ENCODE assay signal across 20 cellular contexts in genomic region chr13:32917504-32917903, GRCh38.
DNase-seq lines count a peak whose midpoint lies in the region; ATAC-seq, FAIRE-seq and TF ChIP-seq lines count a peak whose summit lies in the region.
"Had no signal": no experiment of that assay in that cellular context is flagged by ENCODE, and none has a peak within 500 bp of the region (broad histone marks: within the 10 kb centered on the region; RNA-seq: fewer than 3 reads in every experiment).

No MANE protein-coding gene starts in this region.

- peaks cover 8% of the 10 kb centered on the region for H3K36me3 Mint-ChIP-seq in natural killer cell treated with Interleukin-12 subunit alpha and Interleukin-12 subunit beta and Interleukin-15 and Interleukin-18, amount 100 ng/mL, for 72 hours
- H3K36me3 Mint-ChIP-seq in natural killer cell, result no peaks in the 10 kb centered on the region

- H3K9ac ChIP-seq in IMR-90 (ENCODE audit: low read depth, low read length), result no peak overlapping the region
- H3K9ac ChIP-seq: KMS-11, parathyroid adenoma had no signal

- H2AK5ac ChIP-seq in IMR-90 (ENCODE audit: low read depth, low read length), result no peak overlapping the region

- peak overlapping the region in 1 of 2 experiments; percentile 15; a peak in 1 of 4 replicates for H4K8ac ChIP-seq in IMR-90 (ENCODE audit: low read depth in 2 of 2, low read length in 2 of 2)

- POLR2A ChIA-PET in IMR-90 (lab: Charles Lee; ENCODE audit: unreplicated experiment), result no interaction called here

- no peak overlapping the region for H3K4me2 ChIP-seq in IMR-90 (ENCODE audit: low read depth, low read length)
- H3K4me2 ChIP-seq: KMS-11 had no signal

- no peaks in the 10 kb centered on the region for H3K4me1 Mint-ChIP-seq in natural killer cell treated with Interleukin-12 subunit alpha and Interleukin-12 subunit beta and Interleukin-15 and Interleukin-18, amount 100 ng/mL, for 72 hours (ENCODE audit: low read depth in 2 of 2)
- H3K4me1 Mint-ChIP-seq in natural killer cell, result no peaks in the 10 kb centered on the region
- H3K4me1 Mint-ChIP-seq: central memory CD8-positive, alpha-beta T cell had no signal

- no peak for TF ChIP-seq CTCF in natural killer cell (IDR thresholded peaks at IDR 0.05)
- no peak for TF ChIP-seq CTCF in IMR-90 (conservative IDR thresholded peaks at IDR 0.05; ENCODE audit: low read depth, low read length)
- TF ChIP-seq CTCF in bronchial epithelial cell (IDR thresholded peaks at IDR 0.05; ENCODE audit: insufficient read depth, low read length, severe bottlenecking), result no peak
- TF ChIP-seq CTCF in vagina (IDR thresholded peaks at IDR 0.05), result no peak
- TF ChIP-seq CTCF in adrenal gland (IDR thresholded peaks at IDR 0.05), result no peak

- BruUV-seq in IMR-90 (replicated peaks; lab: Mats Ljungman, UMichigan), result no TSS peak

- H2AK9ac ChIP-seq in IMR-90 (replicated peaks; ENCODE audit: low read depth, low read length, poor library complexity), result no peak overlapping the region

- no peak overlapping the region for H2BK120ac ChIP-seq in IMR-90 (ENCODE audit: low read depth, low read length)

- H4K91ac ChIP-seq in IMR-90 (ENCODE audit: insufficient read depth, low read depth, low read length), result no peak overlapping the region

- H3K27me3 Mint-ChIP-seq in natural killer cell treated with Interleukin-12 subunit alpha and Interleukin-12 subunit beta and Interleukin-15 and Interleukin-18, amount 100 ng/mL, for 72 hours, result peaks cover 0 to 12% of the 10 kb centered on the region in 2 donors
- peaks cover 3 to 8% of the 10 kb centered on the region in 2 donors for H3K27me3 Mint-ChIP-seq in natural killer cell (ENCODE audit: low read depth in 2 of 2)

- H3K4me3 Mint-ChIP-seq in natural killer cell treated with Interleukin-12 subunit alpha and Interleukin-12 subunit beta and Interleukin-15 and Interleukin-18, amount 100 ng/mL, for 72 hours, result no peak overlapping the region
- H3K4me3 Mint-ChIP-seq in natural killer cell, result no peak overlapping the region
- H3K4me3 Mint-ChIP-seq: central memory CD8-positive, alpha-beta T cell had no signal

- CTCF ChIA-PET in IMR-90 (lab: Yijun Ruan, JAX), result no interaction called here

- H2BK5ac ChIP-seq in IMR-90 (ENCODE audit: low read depth, low read length, poor library complexity, severe bottlenecking), result no peak overlapping the region

- H4K20me1 ChIP-seq in IMR-90 (ENCODE audit: insufficient read depth, low read length), result no peaks in the 10 kb centered on the region

- WGBS in IMR-90 (ENCODE audit: extremely low coverage in 2 of 2, insufficient read length in 1 of 2), 2 experiments, result no CpG with 5 or more reads among the region's 2 CpGs
- 66 to 75% (median 72%) methylated on average over 2 of the region's 2 CpGs for WGBS in adrenal gland, 4 donors

- H3K27ac ChIP-seq in IMR-90 (ENCODE audit: insufficient read depth, low read length) (no peak overlapping the region), vagina (no peak overlapping the region), adrenal gland (no peak overlapping the region)
- H3K27ac ChIP-seq: heart right ventricle, KMS-11, parathyroid adenoma, SJSA1 had no signal

- no peak for DNase-seq in natural killer cell treated with Interleukin-12 subunit alpha and Interleukin-12 subunit beta and Interleukin-15 and Interleukin-18, amount 100 ng/mL, for 72 hours (ENCODE audit: low spot score)
- DNase-seq in natural killer cell (no peak), IMR-90 (peak; percentile 32), bronchial epithelial cell (ENCODE audit: low read depth) (peak; percentile 59), vagina (ENCODE audit: extremely low spot score in 2 of 2) (no peak), adrenal gland (no peak), NCI-H774 (lab: John Stamatoyannopoulos, UW) (no peak)
- DNase-seq in stimulated activated naive CD8-positive, alpha-beta T cell treated with anti-CD3 and anti-CD28 coated beads, Interleukin-15, Interleukin-2, amounts not matched to agents 100 U/mL and 50 U/mL, for 24 hours, result no peak
- DNase-seq: amniotic stem cell; effector CD4-positive, alpha-beta T cell; heart right ventricle; NCI-H1048; NCI-H524; substantia nigra; T-helper 9 cell had no signal

- no peak for TF ChIP-seq POLR2A in IMR-90 (IDR thresholded peaks at IDR 0.05; ENCODE audit: low read depth, low read length)
- no peak for TF ChIP-seq POLR2A in vagina (IDR thresholded peaks at IDR 0.05)
- no peak for TF ChIP-seq POLR2A in adrenal gland (IDR thresholded peaks at IDR 0.05)

- peak; percentile 60 to 71 for ATAC-seq in natural killer cell treated with Interleukin-12 subunit alpha and Interleukin-12 subunit beta and Interleukin-15 and Interleukin-18, amount 100 ng/mL, for 72 hours
- ATAC-seq in natural killer cell (no peak), IMR-90 (ENCODE audit: low read depth) (no peak; the same call in 1 of the 2 replicates)
- ATAC-seq in stimulated activated naive CD8-positive, alpha-beta T cell treated with anti-CD3 and anti-CD28 coated beads, Interleukin-15, Interleukin-2, amounts not matched to agents 100 U/mL and 50 U/mL, for 24 hours, result peak; percentile 87
- ATAC-seq: heart right ventricle had no signal

- no peaks in the 10 kb centered on the region for H3K27me3 ChIP-seq in IMR-90 (ENCODE audit: control insufficient read depth, insufficient read depth, low read length)
- H3K27me3 ChIP-seq in bronchial epithelial cell (ENCODE audit: control insufficient read depth, insufficient read depth, low read length), result no peaks in the 10 kb centered on the region
- H3K27me3 ChIP-seq in vagina, result no peaks in the 10 kb centered on the region
- H3K27me3 ChIP-seq in adrenal gland, result no peaks in the 10 kb centered on the region
- H3K27me3 ChIP-seq: heart right ventricle, SJSA1 had no signal

- H2AFZ ChIP-seq in IMR-90 (replicated peaks; ENCODE audit: low read length, poor library complexity), result no peak overlapping the region
- H2AFZ ChIP-seq: parathyroid adenoma had no signal

- no peak overlapping the region for H3K56ac ChIP-seq in IMR-90 (ENCODE audit: extremely low read depth, insufficient read depth, low read length)

- peaks cover 8% of the 10 kb centered on the region; the same call in 1 of the 2 replicates for H3K9me3 ChIP-seq in IMR-90 (ENCODE audit: control insufficient read depth, insufficient read depth, low read length)
- no peaks in the 10 kb centered on the region for H3K9me3 ChIP-seq in vagina
- peaks cover 0 to 3% (median 0%) of the 10 kb centered on the region in 3 donors for H3K9me3 ChIP-seq in adrenal gland (replicated peaks in 1 of 3)
- H3K9me3 ChIP-seq: SJSA1 had no signal

- dilution Hi-C loops in IMR-90 (cut with HindIII; ENCODE audit: low sequenced_read_pairs, unreplicated experiment), result no loop called here

- H2BK20ac ChIP-seq in IMR-90 (ENCODE audit: low read depth, low read length), result no peak overlapping the region

- no peaks in the 10 kb centered on the region for H3K79me1 ChIP-seq in IMR-90 (ENCODE audit: low read depth in 1 of 2, low read length in 2 of 2)

- H3K4me3 ChIP-seq in IMR-90 (ENCODE audit: insufficient read depth, low read depth, low read length) (no peak overlapping the region), bronchial epithelial cell (ENCODE audit: low read depth, low read length) (no peak overlapping the region), vagina (no peak overlapping the region), adrenal gland (no peak overlapping the region)
- H3K4me3 ChIP-seq: heart right ventricle, SJSA1 had no signal

- no peak overlapping the region for H3K14ac ChIP-seq in IMR-90 (replicated peaks; ENCODE audit: low read depth, low read length)

- H4K5ac ChIP-seq in IMR-90 (ENCODE audit: low read depth, low read length), result no peak overlapping the region

- peaks cover 7% of the 10 kb centered on the region for H3K9me3 Mint-ChIP-seq in natural killer cell treated with Interleukin-12 subunit alpha and Interleukin-12 subunit beta and Interleukin-15 and Interleukin-18, amount 100 ng/mL, for 72 hours
- peaks cover 4 to 11% of the 10 kb centered on the region in 2 donors for H3K9me3 Mint-ChIP-seq in natural killer cell

- H3K4me1 ChIP-seq in IMR-90 (ENCODE audit: control insufficient read depth, insufficient read depth, low read length) (0 out of 2 replicates have a peak, but pooled peaks cover 2% of the 10 kb centered on the region), vagina (no peaks in the 10 kb centered on the region), adrenal gland (replicated peaks in 1 of 2) (no peaks in the 10 kb centered on the region)
- H3K4me1 ChIP-seq: heart right ventricle, parathyroid adenoma, SJSA1 had no signal

- no peak overlapping the region for H2BK15ac ChIP-seq in IMR-90 (ENCODE audit: low read depth, low read length)

- H3K27ac Mint-ChIP-seq in natural killer cell treated with Interleukin-12 subunit alpha and Interleukin-12 subunit beta and Interleukin-15 and Interleukin-18, amount 100 ng/mL, for 72 hours, result no peak overlapping the region
- no peak overlapping the region for H3K27ac Mint-ChIP-seq in natural killer cell

- in situ Hi-C loops in IMR-90 (cut with MboI; ENCODE audit: low sequenced_read_pairs), result no loop called here

- no peak overlapping the region for H3K23ac ChIP-seq in IMR-90 (ENCODE audit: low read depth, low read length)

- intact Hi-C loops in natural killer cell (cut with micrococcal nuclease), result no loop called here
- intact Hi-C loops in IMR-90 (cut with micrococcal nuclease), result no loop called here
- intact Hi-C loops in vagina (cut with DNase I), result no loop called here
- intact Hi-C loops in adrenal gland (cut with DNase I), result no loop called here

- H3K4ac ChIP-seq in IMR-90 (ENCODE audit: low read depth, low read length), result no peak overlapping the region

- no peak for FAIRE-seq in bronchial epithelial cell (lab: Jason Lieb, UNC)
- FAIRE-seq: islet of Langerhans had no signal

- no peaks in the 10 kb centered on the region for H3K9me1 ChIP-seq in IMR-90 (ENCODE audit: insufficient read depth, low read length)

- no peak overlapping the region for H3K18ac ChIP-seq in IMR-90 (ENCODE audit: low read depth, low read length)

- TF ChIP-seq RAD21 in IMR-90 (IDR thresholded peaks at IDR 0.05; ENCODE audit: low read length), result no peak

- H3K36me3 ChIP-seq in IMR-90 (ENCODE audit: control insufficient read depth, insufficient read depth, low read length), result no peaks in the 10 kb centered on the region
- H3K36me3 ChIP-seq in bronchial epithelial cell (ENCODE audit: control insufficient read depth, insufficient read depth, low read length), result no peaks in the 10 kb centered on the region
- no peaks in the 10 kb centered on the region for H3K36me3 ChIP-seq in vagina
- no peaks in the 10 kb centered on the region for H3K36me3 ChIP-seq in adrenal gland (replicated peaks in 1 of 2)
- H3K36me3 ChIP-seq: heart right ventricle, SJSA1 had no signal

TF ChIP-seq in IMR-90, 13 proteins besides CTCF, POLR2A, EP300 and RAD21 (continues in another document):
- TF ChIP-seq USF2 (IDR thresholded peaks at IDR 0.05; ENCODE audit: low read depth, low read length) (no peak), RCOR1 (IDR thresholded peaks at IDR 0.05; ENCODE audit: insufficient replicate concordance, low read length) (no peak), NFE2L2 (IDR thresholded peaks at IDR 0.05; ENCODE audit: low read depth, low read length) (no peak)

Comparison
In these comparisons a context has a peak if more than half of its experiments do, and no peak if none do; other contexts are left out.
1. ATAC-seq: peak in natural killer cell treated with Interleukin-12 subunit alpha and Interleukin-12 subunit beta and Interleukin-15 and Interleukin-18, amount 100 ng/mL, for 72 hours (2 of 2) and stimulated activated naive CD8-positive, alpha-beta T cell treated with anti-CD3 and anti-CD28 coated beads, Interleukin-15, Interleukin-2, amounts not matched to agents 100 U/mL and 50 U/mL, for 24 hours (single experiment); none in natural killer cell (0 of 3) and IMR-90 (single experiment).
2. DNase-seq: peak in IMR-90 (single experiment) and bronchial epithelial cell (single experiment); none in natural killer cell treated with Interleukin-12 subunit alpha and Interleukin-12 subunit beta and Interleukin-15 and Interleukin-18, amount 100 ng/mL, for 72 hours (single experiment), natural killer cell (single experiment), stimulated activated naive CD8-positive, alpha-beta T cell treated with anti-CD3 and anti-CD28 coated beads, Interleukin-15, Interleukin-2, amounts not matched to agents 100 U/mL and 50 U/mL, for 24 hours (single experiment), vagina (0 of 2), adrenal gland (0 of 7) and NCI-H774 (single experiment).